Comparison of ENCODE assay signal across 8 cellular contexts in the genomic region with DNA sequence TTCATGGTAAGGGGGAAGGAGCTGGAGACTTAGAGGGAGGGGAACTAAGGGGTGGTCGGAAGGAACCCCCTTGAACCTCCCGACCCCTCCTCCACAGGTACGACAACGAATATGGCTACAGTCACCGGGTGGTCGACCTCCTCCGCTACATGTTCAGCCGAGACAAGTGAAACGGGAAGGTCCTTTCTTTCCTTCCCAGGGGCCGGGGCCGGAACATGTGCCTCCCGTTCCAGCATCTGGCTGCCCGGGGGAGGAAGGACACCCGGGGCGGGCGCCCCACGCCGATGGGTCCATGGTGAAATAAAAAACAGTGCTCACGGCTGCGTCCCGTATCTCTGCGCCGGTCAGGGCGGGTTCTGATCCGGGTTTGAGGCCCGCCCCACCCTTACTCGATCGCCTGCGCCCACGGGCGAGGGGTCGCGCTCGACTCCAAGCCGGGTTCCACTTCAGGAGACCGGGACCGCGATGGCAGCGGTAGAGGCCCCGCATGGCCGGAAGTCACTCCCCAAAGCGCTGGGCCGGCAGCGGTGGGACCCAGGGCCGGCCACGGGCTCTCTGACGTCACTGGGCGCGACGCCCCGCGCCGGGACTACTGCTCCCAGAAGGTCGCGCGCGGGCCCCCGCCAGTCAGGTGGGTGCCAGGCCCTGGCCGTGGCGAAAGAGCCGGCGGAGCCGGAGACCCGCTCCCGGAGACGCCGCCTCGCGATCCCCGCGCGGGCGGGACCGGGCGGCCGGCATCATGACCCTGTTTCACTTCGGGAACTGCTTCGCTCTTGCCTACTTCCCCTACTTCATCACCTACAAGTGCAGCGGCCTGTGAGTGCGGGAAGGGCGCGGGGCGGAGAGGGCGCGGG. TPM values are rescaled to one million over a fixed set of nuclear protein-coding genes. Genes with fewer than 3 reads are reported as not detected.
DNase-seq lines count a peak whose midpoint lies in the region; ATAC-seq and TF ChIP-seq lines count a peak whose summit lies in the region.

A gene with protein sequence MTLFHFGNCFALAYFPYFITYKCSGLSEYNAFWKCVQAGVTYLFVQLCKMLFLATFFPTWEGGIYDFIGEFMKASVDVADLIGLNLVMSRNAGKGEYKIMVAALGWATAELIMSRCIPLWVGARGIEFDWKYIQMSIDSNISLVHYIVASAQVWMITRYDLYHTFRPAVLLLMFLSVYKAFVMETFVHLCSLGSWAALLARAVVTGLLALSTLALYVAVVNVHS (plus strand): TSS at position 626 of the 854 bp plus-strand sequence. CDS start 114 bp downstream, at position 740.

- intact Hi-C loops in breast epithelium (cut with DNase I; ENCODE audit: low total_unique reads) = no loop called here

- peaks cover 6% of the 10 kb centered on the region; the same call in 1 of the 2 replicates for H3K36me3 ChIP-seq in WERI-Rb-1
- H3K36me3 ChIP-seq in breast epithelium = no peaks in the 10 kb centered on the region
- H3K36me3 ChIP-seq in smooth muscle cell (ENCODE audit: low read depth) = no peaks in the 10 kb centered on the region

- H3K4me3 ChIP-seq in WERI-Rb-1 (ENCODE audit: low read depth, low read length) (peak within 1 kb of the TSS; percentile 88), breast epithelium (peak within 1 kb of the TSS; percentile 87 to 97 (median 89)), smooth muscle cell (peak within 1 kb of the TSS; percentile 88)

- DNase-seq in SIG-M5 treated with dmso at 0.1 percent for 504 hours (lab: John Stamatoyannopoulos, UW; ENCODE audit: unreplicated experiment) = peak; percentile 70
- no peak for DNase-seq in SIG-M5 (lab: John Stamatoyannopoulos, UW)
- peak; percentile 79 for DNase-seq in NCI-H2171 treated with DMSO at 0.1 percent for 48 hours (lab: John Stamatoyannopoulos, UW)
- peak; percentile 91 for DNase-seq in WERI-Rb-1
- peak; percentile 87 to 88 for DNase-seq in breast epithelium (ENCODE audit: low spot score in 2 of 2)
- peak; percentile 100 for DNase-seq in iPS-NIHi7 (ENCODE audit: extremely low spot score)
- peak; percentile 66 for DNase-seq in smooth muscle cell (lab: John Stamatoyannopoulos, UW; ENCODE audit: unreplicated experiment)

- H3K9me3 ChIP-seq in WERI-Rb-1 (ENCODE audit: severe bottlenecking) (no peaks in the 10 kb centered on the region), breast epithelium (no peaks in the 10 kb centered on the region), smooth muscle cell (replicated peaks; ENCODE audit: low read depth) (no peaks in the 10 kb centered on the region)

- ATAC-seq in HG03095 (IDR thresholded peaks at IDR 0.05; ENCODE audit: unreplicated experiment) = peak; percentile 62

- H4K20me1 ChIP-seq in smooth muscle cell (ENCODE audit: low read depth) = no peaks in the 10 kb centered on the region

- H3K27ac ChIP-seq in WERI-Rb-1 (peak within 1 kb of the TSS; percentile 74), breast epithelium (peak within 1 kb of the TSS; percentile 84 to 89), smooth muscle cell (ENCODE audit: low read depth) (peak within 1 kb of the TSS; percentile 55)

- no peaks in the 10 kb centered on the region for H3F3A ChIP-seq in smooth muscle cell (ENCODE audit: low read depth)

- H3K79me2 ChIP-seq in smooth muscle cell (ENCODE audit: low read depth) = peaks cover 11% of the 10 kb centered on the region

- H3K27me3 ChIP-seq in WERI-Rb-1 (ENCODE audit: insufficient read depth, low read depth, severe bottlenecking) = no peaks in the 10 kb centered on the region
- no peaks in the 10 kb centered on the region for H3K27me3 ChIP-seq in breast epithelium
- H3K27me3 ChIP-seq in smooth muscle cell (ENCODE audit: low read depth) = no peaks in the 10 kb centered on the region

- peaks cover 0 to 3% of the 10 kb centered on the region in 2 donors for H3K4me1 ChIP-seq in breast epithelium
- H3K4me1 ChIP-seq in smooth muscle cell (ENCODE audit: low read depth) = peaks cover 15% of the 10 kb centered on the region

- WGBS in smooth muscle cell (ENCODE audit: low lambda C conversion rate) = under 1% methylated on average over 66 of the region's 85 CpGs

- peak within 1 kb of the TSS; percentile 88 for H3K9ac ChIP-seq in smooth muscle cell (ENCODE audit: low read depth)

- peak within 1 kb of the TSS; percentile 98 for H3K4me2 ChIP-seq in smooth muscle cell

- TF ChIP-seq CTCF in WERI-Rb-1 (IDR thresholded peaks at IDR 0.05; ENCODE audit: low read depth, low read length) (no peak), breast epithelium (IDR thresholded peaks at IDR 0.05) (no peak), smooth muscle cell (IDR thresholded peaks at IDR 0.05; ENCODE audit: borderline replicate concordance, insufficient read depth, poor library complexity, severe bottlenecking) (no peak)

- H2AFZ ChIP-seq in smooth muscle cell (ENCODE audit: low read depth) = peak within 1 kb of the TSS; percentile 92

- TF ChIP-seq POLR2A in breast epithelium (IDR thresholded peaks at IDR 0.05) = no peak

RNA-seq across cellular contexts. Expression of the gene that starts here (rescaled TPM):
- 10 to 100 TPM; 67.4 to 91.8 (median 91.8) TPM for total RNA-seq in breast epithelium
- total RNA-seq in smooth muscle cell = 128 and 168 TPM in 2 replicates
- 291 and 293 TPM in 2 replicates for polyA plus RNA-seq in smooth muscle cell
